In the genomic region with DNA sequence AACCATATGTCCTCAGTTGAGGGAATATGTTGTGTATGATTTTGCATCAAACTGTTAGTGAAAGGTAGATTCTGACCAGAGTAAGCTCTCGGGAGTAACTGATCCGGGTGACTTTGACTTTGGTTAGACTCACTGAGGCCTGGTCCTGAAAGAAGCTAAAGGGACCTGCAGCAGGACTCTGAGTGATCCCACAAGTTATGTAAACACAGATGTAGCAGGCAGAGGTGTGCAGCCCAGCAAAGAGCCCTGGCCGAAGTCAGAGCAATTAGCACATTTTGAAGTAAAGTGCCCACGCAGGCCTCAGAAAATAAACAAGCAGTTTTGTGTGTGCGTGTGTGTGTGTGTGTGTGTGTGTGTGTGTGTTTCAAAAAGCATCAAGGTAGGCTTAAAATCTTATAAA, we compare ENCODE assay signal across 18 cellular contexts.
"Had no signal": no experiment of that assay in that cellular context is flagged by ENCODE, and none has a peak within 500 bp of the region (broad histone marks: within the 10 kb centered on the region; RNA-seq: fewer than 3 reads in every experiment).

No MANE protein-coding gene starts in this region.

- ATAC-seq: gastroesophageal sphincter; heart right ventricle; right lobe of liver; stimulated activated naive CD8-positive, alpha-beta T cell treated with anti-CD3 and anti-CD28 coated beads, Interleukin-15, amount 100 ng/mL, for 72 hours had no signal

- H3K9me3 Mint-ChIP-seq: neural progenitor cell had no signal

- H3K4me3 ChIP-seq: ascending aorta, breast epithelium, esophagus muscularis mucosa, gastroesophageal sphincter, heart right ventricle, left ventricle myocardium inferior, neural progenitor cell, ovary, right lobe of liver had no signal

- H3K4me2 ChIP-seq: neural progenitor cell had no signal

- H3K27me3 Mint-ChIP-seq: activated naive CD4-positive, alpha-beta T cell treated with anti-CD3 and anti-CD28 coated beads, Interleukin-2, amount 50 U/mL, for 24 hours; stimulated activated naive CD8-positive, alpha-beta T cell treated with anti-CD3 and anti-CD28 coated beads, Interleukin-15, amount 100 ng/mL, for 72 hours; type B pancreatic cell had no signal

- H3K9ac ChIP-seq: neural progenitor cell had no signal

- H2AFZ ChIP-seq: neural progenitor cell had no signal

- H3K9me3 ChIP-seq: esophagus muscularis mucosa, ovary, right lobe of liver had no signal

- H3K27me3 ChIP-seq: ascending aorta, breast epithelium, esophagus muscularis mucosa, gastroesophageal sphincter, heart right ventricle, neural progenitor cell, ovary, right lobe of liver had no signal

- H3K27ac Mint-ChIP-seq: activated naive CD4-positive, alpha-beta T cell treated with anti-CD3 and anti-CD28 coated beads, Interleukin-2, amount 50 U/mL, for 24 hours; neural progenitor cell; stimulated activated naive CD8-positive, alpha-beta T cell treated with anti-CD3 and anti-CD28 coated beads, Interleukin-15, amount 100 ng/mL, for 72 hours; type B pancreatic cell had no signal

- H3K4me1 ChIP-seq: ascending aorta, breast epithelium, esophagus muscularis mucosa, gastroesophageal sphincter, heart right ventricle, left ventricle myocardium inferior, neural progenitor cell, right lobe of liver had no signal

- H3K36me3 ChIP-seq: ascending aorta, breast epithelium, esophagus muscularis mucosa, gastroesophageal sphincter, heart right ventricle, left ventricle myocardium inferior, neural progenitor cell, ovary, right lobe of liver had no signal

- H3K27ac ChIP-seq: ascending aorta, breast epithelium, esophagus muscularis mucosa, gastroesophageal sphincter, heart right ventricle, left ventricle myocardium inferior, neural progenitor cell, ovary, right lobe of liver had no signal

- H3K36me3 Mint-ChIP-seq: activated naive CD4-positive, alpha-beta T cell treated with anti-CD3 and anti-CD28 coated beads, Interleukin-2, amount 50 U/mL, for 24 hours; neural progenitor cell; type B pancreatic cell had no signal

- H3K4me1 Mint-ChIP-seq: activated naive CD4-positive, alpha-beta T cell treated with anti-CD3 and anti-CD28 coated beads, Interleukin-2, amount 50 U/mL, for 24 hours; neural progenitor cell; stimulated activated naive CD8-positive, alpha-beta T cell treated with anti-CD3 and anti-CD28 coated beads, Interleukin-15, amount 100 ng/mL, for 72 hours had no signal

- DNase-seq: activated CD4-positive, alpha-beta T cell treated with anti-CD3 and anti-CD28 coated beads, Interleukin-2, amount 50 U/mL, for 48 hours; activated gamma-delta T cell; cortex of kidney; heart right ventricle; left ventricle myocardium inferior; mammary epithelial cell; ovary; right lobe of liver; small intestine; stimulated activated CD4-positive, alpha-beta T cell treated with anti-CD3 and anti-CD28 coated beads, Interleukin-4, amount 100 ng/mL, for 1 hour; stimulated activated naive CD8-positive, alpha-beta T cell treated with anti-CD3 and anti-CD28 coated beads, Interleukin-15, amount 100 ng/mL, for 72 hours had no signal

- H3K4me3 Mint-ChIP-seq: activated naive CD4-positive, alpha-beta T cell treated with anti-CD3 and anti-CD28 coated beads, Interleukin-2, amount 50 U/mL, for 24 hours; neural progenitor cell; stimulated activated naive CD8-positive, alpha-beta T cell treated with anti-CD3 and anti-CD28 coated beads, Interleukin-15, amount 100 ng/mL, for 72 hours; type B pancreatic cell had no signal
